15 cellular contexts compared by ENCODE assay signal in the genomic region with DNA sequence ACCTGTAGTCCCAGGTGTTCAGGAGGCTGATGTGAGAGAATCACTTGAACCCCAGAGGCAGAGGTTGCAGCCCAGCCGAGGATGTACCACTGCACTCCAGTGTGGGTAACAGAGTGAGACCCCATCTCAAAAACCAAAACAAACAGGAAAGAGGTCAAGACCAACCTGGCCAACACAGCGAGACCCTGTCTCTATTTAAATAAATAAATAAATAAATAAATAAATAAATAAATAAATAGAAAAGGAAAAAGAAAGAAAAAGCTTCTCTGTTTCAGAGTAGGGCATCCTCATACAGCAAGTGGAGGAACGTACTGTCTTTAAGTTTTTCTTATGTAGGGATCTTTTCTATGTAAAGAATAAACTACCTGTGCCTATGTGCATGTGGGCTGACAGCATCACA. TPM values are rescaled to one million over a fixed set of nuclear protein-coding genes. Genes with fewer than 3 reads are reported as not detected.
"Had no signal": no experiment of that assay in that cellular context is flagged by ENCODE, and none has a peak within 500 bp of the region (broad histone marks: within the 10 kb centered on the region; RNA-seq: fewer than 3 reads in every experiment).

No MANE protein-coding gene starts in this region.

- H3K36me3 ChIP-seq: sigmoid colon had no signal

- H3K9me3 Mint-ChIP-seq: activated T-helper 17 cell treated with anti-CD3 and anti-CD28 coated beads, Interleukin-2, amount 50 U/mL, for 72 hours had no signal

- DNase-seq: activated CD4-positive, alpha-beta T cell treated with anti-CD3 and anti-CD28 coated beads, Interleukin-2, amount 50 U/mL, for 4 hours; activated CD4-positive, CD25-positive, alpha-beta regulatory T cell treated with anti-CD3 and anti-CD28 coated beads, Interleukin-2, amount 50 U/mL, for 72 hours; activated naive CD4-positive, alpha-beta T cell treated with anti-CD3 and anti-CD28 coated beads for 36 hours; activated T-cell treated with anti-CD3 and anti-CD28 coated beads for 4 hours; midbrain; nucleus accumbens; sigmoid colon; spleen; stimulated activated CD4-positive, alpha-beta T cell treated with anti-CD3 and anti-CD28 coated beads, Interleukin-1b, Interleukin-23, amount 100 ng/mL, for 48 hours; T-helper 9 cell had no signal

- H3K9me3 ChIP-seq: sigmoid colon, spleen, thoracic aorta had no signal

- H3K4me3 ChIP-seq: sigmoid colon, thoracic aorta had no signal

- H3K27ac ChIP-seq: sigmoid colon, spleen, thoracic aorta had no signal

- ATAC-seq: activated T-helper 17 cell treated with anti-CD3 and anti-CD28 coated beads, Interleukin-2, amount 50 U/mL, for 72 hours; esophagus mucosa; left lobe of liver had no signal

- H3K27me3 Mint-ChIP-seq: activated T-helper 17 cell treated with anti-CD3 and anti-CD28 coated beads, Interleukin-2, amount 50 U/mL, for 72 hours had no signal

RNA-seq across cellular contexts. Expression of gene ZNF700, which starts 2.3 kb away (rescaled TPM):
- total RNA-seq: astrocyte had no signal

RNA-seq across cellular contexts. Expression of gene ZNF763, which starts 37.6 kb away (rescaled TPM):
- total RNA-seq: astrocyte had no signal

RNA-seq across cellular contexts. Expression of gene ZNF69, which starts 39.6 kb away (rescaled TPM):
- total RNA-seq: astrocyte had no signal
